Comparison of ENCODE assay signal across 19 cellular contexts in the genomic region with DNA sequence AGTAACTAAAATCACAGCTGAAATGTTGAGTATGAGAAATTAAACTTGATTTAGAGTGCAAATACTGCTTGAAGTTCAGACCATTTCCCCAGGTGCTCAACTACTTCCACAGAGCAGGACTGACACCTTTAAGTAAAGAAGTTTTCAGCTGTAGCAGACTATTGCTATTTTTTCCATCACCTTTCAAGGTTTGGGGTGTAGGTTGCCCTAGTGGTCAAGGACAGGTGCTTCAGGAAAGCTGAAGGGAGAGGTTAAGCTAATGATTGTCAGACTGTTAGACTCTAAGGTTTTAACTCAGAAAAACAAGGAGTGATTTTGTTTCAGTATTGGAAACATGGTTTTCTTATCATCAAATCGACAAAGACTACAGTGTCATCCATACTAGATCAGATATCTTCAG.
DNase-seq lines count a peak whose midpoint lies in the region; ATAC-seq and TF ChIP-seq lines count a peak whose summit lies in the region.
"Had no signal": no experiment of that assay in that cellular context is flagged by ENCODE, and none has a peak within 500 bp of the region (broad histone marks: within the 10 kb centered on the region; RNA-seq: fewer than 3 reads in every experiment).

No MANE protein-coding gene starts in this region.

- H3K27ac Mint-ChIP-seq in stimulated activated effector memory CD8-positive, alpha-beta T cell treated with anti-CD3 and anti-CD28 coated beads, Interleukin-12 subunit alpha, Interleukin-12 subunit beta, amount 100 ng/mL, for 72 hours: no peak overlapping the region
- H3K27ac Mint-ChIP-seq: activated CD4-positive, alpha-beta T cell treated with anti-CD3 and anti-CD28 coated beads for 36 hours; CD14-positive monocyte had no signal

- H3K27me3 ChIP-seq in muscle layer of duodenum (ENCODE audit: low read depth, low read length) (no peaks in the 10 kb centered on the region), PC-9 (ENCODE audit: insufficient read depth, low read depth) (no peaks in the 10 kb centered on the region)
- H3K27me3 ChIP-seq: ascending aorta, neutrophil, suprapubic skin had no signal

- POLR2A ChIA-PET in PC-9 (lab: Charles Lee; ENCODE audit: unreplicated experiment): no interaction called here

- H3K4me1 ChIP-seq in muscle layer of duodenum (ENCODE audit: control insufficient read depth in 1 of 2, insufficient read depth in 2 of 2, low read length in 2 of 2) (no peaks in the 10 kb centered on the region), PC-9 (replicated peaks; ENCODE audit: insufficient read depth) (no peaks in the 10 kb centered on the region; the same call in 1 of the 2 replicates)
- H3K4me1 ChIP-seq: ascending aorta had no signal

- H3K4me2 ChIP-seq in PC-9: no peak overlapping the region

- H3K27ac ChIP-seq in muscle layer of duodenum (ENCODE audit: low read length) (peak overlapping the region; percentile 52), PC-9 (no peak overlapping the region)
- H3K27ac ChIP-seq: ascending aorta, HL-60, left ventricle myocardium inferior, neutrophil, suprapubic skin had no signal

- H3F3A ChIP-seq in PC-9 (ENCODE audit: insufficient read depth, low read depth): no peaks in the 10 kb centered on the region

- ATAC-seq in GM18508 (IDR thresholded peaks at IDR 0.05; ENCODE audit: insufficient read depth, unreplicated experiment): peak; percentile 64
- peak; percentile 45 for ATAC-seq in GM21737 (IDR thresholded peaks at IDR 0.05; ENCODE audit: unreplicated experiment)
- no peak for ATAC-seq in stimulated activated effector memory CD8-positive, alpha-beta T cell treated with anti-CD3 and anti-CD28 coated beads, Interleukin-12 subunit alpha, Interleukin-12 subunit beta, amount 100 ng/mL, for 72 hours
- ATAC-seq: activated CD4-positive, alpha-beta T cell treated with anti-CD3 and anti-CD28 coated beads for 36 hours; Panc1 had no signal

- no peaks in the 10 kb centered on the region for H3K4me1 Mint-ChIP-seq in stimulated activated effector memory CD8-positive, alpha-beta T cell treated with anti-CD3 and anti-CD28 coated beads, Interleukin-12 subunit alpha, Interleukin-12 subunit beta, amount 100 ng/mL, for 72 hours
- H3K4me1 Mint-ChIP-seq: activated CD4-positive, alpha-beta T cell treated with anti-CD3 and anti-CD28 coated beads for 36 hours had no signal

- H3K36me3 Mint-ChIP-seq in stimulated activated effector memory CD8-positive, alpha-beta T cell treated with anti-CD3 and anti-CD28 coated beads, Interleukin-12 subunit alpha, Interleukin-12 subunit beta, amount 100 ng/mL, for 72 hours: no peaks in the 10 kb centered on the region
- H3K36me3 Mint-ChIP-seq: CD14-positive monocyte had no signal

- no peak overlapping the region for H3K4me3 Mint-ChIP-seq in stimulated activated effector memory CD8-positive, alpha-beta T cell treated with anti-CD3 and anti-CD28 coated beads, Interleukin-12 subunit alpha, Interleukin-12 subunit beta, amount 100 ng/mL, for 72 hours
- H3K4me3 Mint-ChIP-seq: activated CD4-positive, alpha-beta T cell treated with anti-CD3 and anti-CD28 coated beads for 36 hours; CD14-positive monocyte had no signal

- CTCF ChIA-PET in PC-9 (lab: Charles Lee): interaction anchor here (0.6 kb wide), 1 partner anchor 1586 kb away, joined by 23 read pairs; no protein-coding TSS in a partner anchor

- H3K9me3 Mint-ChIP-seq in stimulated activated effector memory CD8-positive, alpha-beta T cell treated with anti-CD3 and anti-CD28 coated beads, Interleukin-12 subunit alpha, Interleukin-12 subunit beta, amount 100 ng/mL, for 72 hours: no peaks in the 10 kb centered on the region
- H3K9me3 Mint-ChIP-seq: CD14-positive monocyte had no signal

- no peak overlapping the region for H3K4me3 ChIP-seq in muscle layer of duodenum (ENCODE audit: low read depth in 1 of 2, low read length in 2 of 2)
- H3K4me3 ChIP-seq in PC-9: no peak overlapping the region
- H3K4me3 ChIP-seq: ascending aorta, left ventricle myocardium inferior, suprapubic skin had no signal

- no peak for TF ChIP-seq CTCF in PC-9 (conservative IDR thresholded peaks at IDR 0.05)

- DNase-seq in NAMALWA (ENCODE audit: low spot score): peak; percentile 7
- no peak for DNase-seq in PC-9
- no peak for DNase-seq in stimulated activated effector memory CD8-positive, alpha-beta T cell treated with anti-CD3 and anti-CD28 coated beads, Interleukin-12 subunit alpha, Interleukin-12 subunit beta, amount 100 ng/mL, for 72 hours (ENCODE audit: low spot score in 2 of 2)
- DNase-seq in NOMO-1 treated with dmso at 0.1 percent for 144 hours (lab: John Stamatoyannopoulos, UW; ENCODE audit: unreplicated experiment): no peak
- DNase-seq in DMS79 (lab: John Stamatoyannopoulos, UW): no peak
- DNase-seq: activated CD4-positive, alpha-beta T cell treated with anti-CD3 and anti-CD28 coated beads for 36 hours; activated T-cell treated with anti-CD3 and anti-CD28 coated beads, Interleukin-2, amount 50 U/mL, for 48 hours; effector CD8-positive, alpha-beta T cell; left ventricle myocardium inferior; T-helper 1 cell had no signal

- H4K20me1 ChIP-seq in PC-9 (ENCODE audit: insufficient read depth): no peaks in the 10 kb centered on the region

- intact Hi-C loops in PC-9 (cut with micrococcal nuclease; ENCODE audit: unreplicated experiment): no loop called here

- no peaks in the 10 kb centered on the region for H3K36me3 ChIP-seq in muscle layer of duodenum (ENCODE audit: control insufficient read depth in 1 of 2, insufficient read depth in 2 of 2, low read length in 2 of 2)
- no peaks in the 10 kb centered on the region for H3K36me3 ChIP-seq in PC-9 (ENCODE audit: low read depth)
- H3K36me3 ChIP-seq: ascending aorta, left ventricle myocardium inferior, neutrophil, suprapubic skin had no signal

- no peaks in the 10 kb centered on the region for H3K79me2 ChIP-seq in PC-9 (ENCODE audit: low read depth)

- H3K9me2 ChIP-seq in PC-9 (ENCODE audit: insufficient read depth): no peaks in the 10 kb centered on the region

- H3K9me3 ChIP-seq in muscle layer of duodenum (ENCODE audit: control insufficient read depth in 1 of 2, low read length in 2 of 2) (no peaks in the 10 kb centered on the region), PC-9 (ENCODE audit: insufficient read depth, low read depth) (no peaks in the 10 kb centered on the region)
- H3K9me3 ChIP-seq: ascending aorta, left ventricle myocardium inferior, neutrophil, suprapubic skin had no signal

- H2AFZ ChIP-seq in PC-9: no peak overlapping the region

- no TSS peak for BruUV-seq in PC-9 (replicated peaks; lab: Mats Ljungman, UMichigan)
